Comparison of ENCODE assay signal across 8 cellular contexts in the genomic region with DNA sequence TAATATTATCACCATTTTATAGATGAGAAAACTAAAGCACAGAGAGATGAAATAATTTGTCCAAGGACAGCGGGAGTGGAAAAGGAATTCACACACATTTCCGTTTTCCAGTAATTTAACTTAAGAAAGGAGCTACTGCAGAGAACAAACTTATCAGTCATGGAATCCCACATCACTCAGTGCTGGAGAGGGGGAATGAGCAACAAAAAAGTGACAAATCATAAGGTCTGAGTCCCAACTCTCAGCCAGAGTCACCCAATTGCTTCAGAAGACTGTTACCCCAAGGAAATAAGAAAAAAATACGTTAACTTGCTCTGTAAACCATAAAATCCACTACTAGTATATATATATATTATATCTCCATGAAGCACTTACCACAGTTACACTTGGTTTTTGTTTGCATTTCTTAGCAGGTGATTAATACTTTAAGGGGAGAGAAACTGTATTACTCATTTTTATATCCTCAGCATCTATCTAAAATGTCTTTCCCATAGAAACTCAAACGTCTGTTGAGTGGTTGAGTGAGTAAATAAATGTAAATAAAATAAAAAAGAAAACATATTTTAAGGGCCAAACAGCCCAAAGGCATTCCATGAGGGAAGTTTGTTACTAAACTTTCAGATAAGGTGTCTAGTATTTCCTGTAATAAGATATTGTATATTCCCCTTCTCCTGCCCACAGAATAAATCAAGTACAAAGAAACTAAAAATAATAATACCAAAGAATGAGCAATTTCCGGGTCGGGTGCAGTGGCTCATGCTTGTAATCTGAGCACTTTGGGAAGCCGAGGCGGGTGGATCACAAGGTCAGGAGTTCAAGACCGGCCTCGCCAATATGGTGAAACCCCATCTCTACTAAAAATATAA.
DNase-seq lines count a peak whose midpoint lies in the region; ATAC-seq and TF ChIP-seq lines count a peak whose summit lies in the region.

No MANE protein-coding gene starts in this region.

- no peaks in the 10 kb centered on the region for H3K27me3 Mint-ChIP-seq in activated CD8-positive, alpha-beta T cell treated with anti-CD3 and anti-CD28 coated beads, Interleukin-2, amount 10 ng/mL, durations not matched to agents 7 days and 5 days (ENCODE audit: low read depth)
- no peaks in the 10 kb centered on the region for H3K27me3 Mint-ChIP-seq in type B pancreatic cell

- intact Hi-C loops in heart left ventricle (cut with DNase I), result no loop called here
- intact Hi-C loops in left cardiac atrium (cut with DNase I), result no loop called here

- H3K9me3 ChIP-seq in heart left ventricle, result no peaks in the 10 kb centered on the region

- POLR2A ChIA-PET in activated CD8-positive, alpha-beta T cell treated with anti-CD3 and anti-CD28 coated beads, Interleukin-2, amount 10 ng/mL, durations not matched to agents 7 days and 5 days (lab: Charles Lee), result no interaction called here

- H3K36me3 ChIP-seq in heart left ventricle, result peaks cover 0 to 43% (median 4%) of the 10 kb centered on the region in 9 donors

- WGBS in heart left ventricle, 4 donors, result 53 to 68% (median 60%) methylated on average over 10 of the region's 10 CpGs

- peak overlapping the region; percentile 82 for H3K27ac Mint-ChIP-seq in activated CD8-positive, alpha-beta T cell treated with anti-CD3 and anti-CD28 coated beads, Interleukin-2, amount 10 ng/mL, durations not matched to agents 7 days and 5 days
- H3K27ac Mint-ChIP-seq in type B pancreatic cell, result peak overlapping the region; percentile 30

- peaks cover 71% of the 10 kb centered on the region for H3K4me1 Mint-ChIP-seq in activated CD8-positive, alpha-beta T cell treated with anti-CD3 and anti-CD28 coated beads, Interleukin-2, amount 10 ng/mL, durations not matched to agents 7 days and 5 days (ENCODE audit: low read depth)
- H3K4me1 Mint-ChIP-seq in type B pancreatic cell (ENCODE audit: unreplicated experiment), result peaks cover 59% of the 10 kb centered on the region

- no peaks in the 10 kb centered on the region for H3K27me3 ChIP-seq in heart left ventricle

- CTCF ChIA-PET in activated CD8-positive, alpha-beta T cell treated with anti-CD3 and anti-CD28 coated beads, Interleukin-2, amount 10 ng/mL, durations not matched to agents 7 days and 5 days (lab: Charles Lee), result no interaction called here

- ATAC-seq in heart left ventricle (no peak), left cardiac atrium (no peak)
- no peak for ATAC-seq in activated CD8-positive, alpha-beta T cell treated with anti-CD3 and anti-CD28 coated beads, Interleukin-2, amount 10 ng/mL, durations not matched to agents 7 days and 5 days

- no peaks in the 10 kb centered on the region for H3K9me3 Mint-ChIP-seq in activated CD8-positive, alpha-beta T cell treated with anti-CD3 and anti-CD28 coated beads, Interleukin-2, amount 10 ng/mL, durations not matched to agents 7 days and 5 days (ENCODE audit: insufficient read depth)
- no peaks in the 10 kb centered on the region for H3K9me3 Mint-ChIP-seq in type B pancreatic cell

- DNase-seq in heart left ventricle (no peak), left cardiac atrium (no peak), iris pigment epithelial cell (ENCODE audit: low read depth) (peak; percentile 93), type B pancreatic cell (ENCODE audit: extremely low spot score, unreplicated experiment) (no peak), GM19240 (ENCODE audit: insufficient read length, low spot score) (no peak), NCI-H82 (lab: John Stamatoyannopoulos, UW) (no peak), RKO (ENCODE audit: low spot score) (no peak)
- DNase-seq in activated CD8-positive, alpha-beta T cell treated with anti-CD3 and anti-CD28 coated beads, Interleukin-2, amount 10 ng/mL, durations not matched to agents 7 days and 5 days, result no peak

- peaks cover 15 to 98% (median 77%) of the 10 kb centered on the region in 12 donors for H3K4me1 ChIP-seq in heart left ventricle

- TF ChIP-seq POLR2A in heart left ventricle (IDR thresholded peaks at IDR 0.05), result no peak

- H3K27ac ChIP-seq in heart left ventricle, result peak overlapping the region in 10 of 12 donors; percentile 69 to 87 (median 79)

- peak overlapping the region; percentile 68 for H3K4me3 Mint-ChIP-seq in activated CD8-positive, alpha-beta T cell treated with anti-CD3 and anti-CD28 coated beads, Interleukin-2, amount 10 ng/mL, durations not matched to agents 7 days and 5 days
- H3K4me3 Mint-ChIP-seq in type B pancreatic cell, result no peak overlapping the region

- peaks cover 36% of the 10 kb centered on the region for H3K36me3 Mint-ChIP-seq in activated CD8-positive, alpha-beta T cell treated with anti-CD3 and anti-CD28 coated beads, Interleukin-2, amount 10 ng/mL, durations not matched to agents 7 days and 5 days (ENCODE audit: low read depth)
- peaks cover 41% of the 10 kb centered on the region for H3K36me3 Mint-ChIP-seq in type B pancreatic cell

- H3K4me3 ChIP-seq in heart left ventricle, result peak overlapping the region in 1 of 12 donors; percentile 27

- TF ChIP-seq CTCF in heart left ventricle (IDR thresholded peaks at IDR 0.05), result no peak
- TF ChIP-seq CTCF in type B pancreatic cell (conservative IDR thresholded peaks at IDR 0.05), result no peak
